16 cellular contexts compared by ENCODE assay signal in genomic region chr7:148738737-148739535, GRCh38. TPM values are rescaled to one million over a fixed set of nuclear protein-coding genes. Genes with fewer than 3 reads are reported as not detected.
DNase-seq lines count a peak whose midpoint lies in the region; ATAC-seq, FAIRE-seq and TF ChIP-seq lines count a peak whose summit lies in the region.
"Had no signal": no experiment of that assay in that cellular context is flagged by ENCODE, and none has a peak within 500 bp of the region (broad histone marks: within the 10 kb centered on the region; RNA-seq: fewer than 3 reads in every experiment).

No MANE protein-coding gene starts in this region.

- WGBS in right cardiac atrium, result 88% methylated on average over 14 of the region's 14 CpGs

- H3K36me3 Mint-ChIP-seq in chondrocyte (ENCODE audit: low read depth), result peaks cover 26% of the 10 kb centered on the region
- H3K36me3 Mint-ChIP-seq in nephron progenitor cell (ENCODE audit: low read depth), result peaks cover 88% of the 10 kb centered on the region

- H3K4me1 ChIP-seq in osteoblast (ENCODE audit: insufficient read depth, low read length) (peaks cover 4% of the 10 kb centered on the region), right cardiac atrium (ENCODE audit: control insufficient read depth, insufficient read depth, low read length) (no peaks in the 10 kb centered on the region)

- H3K9me3 Mint-ChIP-seq in chondrocyte (ENCODE audit: low read depth), result peaks cover 13% of the 10 kb centered on the region
- peaks cover 30% of the 10 kb centered on the region for H3K9me3 Mint-ChIP-seq in nephron progenitor cell

- FAIRE-seq in HTR-8/SVneo (lab: Jason Lieb, UNC), result no peak

- DNase-seq in ELR (ENCODE audit: low read depth) (peak; percentile 23), OCI-M1 (lab: John Stamatoyannopoulos, UW) (peak; percentile 10), chondrocyte (ENCODE audit: low spot score) (no peak), osteoblast (ENCODE audit: insufficient read length, low spot score, missing footprints) (no peak), left lobe of liver (ENCODE audit: low spot score) (no peak), right cardiac atrium (no peak), HTR-8/SVneo (ENCODE audit: insufficient read length, low spot score) (no peak), nephron progenitor cell (no peak)
- DNase-seq: activated CD4-positive, alpha-beta T cell treated with anti-CD3 and anti-CD28 coated beads for 4 hours; DMS53; heart left ventricle; NCI-H446 treated with DMSO at 0.1 percent for 48 hours; ovary; SIG-M5; stomach had no signal

- H4K20me1 ChIP-seq in osteoblast (ENCODE audit: insufficient read depth, low read length), result peaks cover 29% of the 10 kb centered on the region

- no peak overlapping the region for H3K4me2 ChIP-seq in osteoblast (ENCODE audit: insufficient read depth, low read length)

- H3K27me3 Mint-ChIP-seq in chondrocyte (ENCODE audit: low read depth) (no peaks in the 10 kb centered on the region), nephron progenitor cell (ENCODE audit: low read depth, poor library complexity) (no peaks in the 10 kb centered on the region)

- H3K27me3 ChIP-seq in osteoblast (ENCODE audit: insufficient read depth, low read length), result no peaks in the 10 kb centered on the region
- no peaks in the 10 kb centered on the region for H3K27me3 ChIP-seq in right cardiac atrium (ENCODE audit: control insufficient read depth, insufficient read depth)
- H3K27me3 ChIP-seq: heart left ventricle, ovary, stomach had no signal

- H3K27ac ChIP-seq in osteoblast (ENCODE audit: low read depth, low read length) (peak overlapping the region; percentile 46), right cardiac atrium (ENCODE audit: low read length) (no peak overlapping the region)
- H3K27ac ChIP-seq: coronary artery, heart left ventricle, ovary, stomach had no signal

- TF ChIP-seq CTCF in chondrocyte (IDR thresholded peaks at IDR 0.05), result no peak
- no peak for TF ChIP-seq CTCF in osteoblast (IDR thresholded peaks at IDR 0.05; ENCODE audit: extremely low read depth, low read depth, low read length)
- no peak for TF ChIP-seq CTCF in nephron progenitor cell (IDR thresholded peaks at IDR 0.05)

- H3K36me3 ChIP-seq in osteoblast (ENCODE audit: insufficient read depth, low read length), result peaks cover 37% of the 10 kb centered on the region
- H3K36me3 ChIP-seq: ovary had no signal

- H3K27ac Mint-ChIP-seq in chondrocyte (ENCODE audit: unreplicated experiment) (peak overlapping the region; percentile 71), nephron progenitor cell (no peak overlapping the region)

- H3K4me3 ChIP-seq in osteoblast (ENCODE audit: insufficient read depth, low read length), result no peak overlapping the region
- H3K4me3 ChIP-seq in right cardiac atrium (ENCODE audit: low read length), result no peak overlapping the region
- H3K4me3 ChIP-seq: coronary artery, heart left ventricle, ovary, stomach had no signal

- peaks cover 18% of the 10 kb centered on the region for H3K4me1 Mint-ChIP-seq in chondrocyte (ENCODE audit: low read depth)
- H3K4me1 Mint-ChIP-seq in nephron progenitor cell, result no peaks in the 10 kb centered on the region

- H3K4me3 Mint-ChIP-seq in chondrocyte (ENCODE audit: unreplicated experiment) (no peak overlapping the region), nephron progenitor cell (no peak overlapping the region)

- H2AFZ ChIP-seq in osteoblast (ENCODE audit: low read length), result no peak overlapping the region

- H3K9me3 ChIP-seq in osteoblast (ENCODE audit: low read depth, low read length) (no peaks in the 10 kb centered on the region), right cardiac atrium (ENCODE audit: control insufficient read depth, low read length) (no peaks in the 10 kb centered on the region)
- H3K9me3 ChIP-seq: stomach had no signal

- ATAC-seq in left lobe of liver, result no peak
- no peak for ATAC-seq in right cardiac atrium
- ATAC-seq: heart left ventricle had no signal

- intact Hi-C loops in right cardiac atrium (cut with DNase I), result no loop called here

- peaks cover 83% of the 10 kb centered on the region for H3K79me2 ChIP-seq in osteoblast (ENCODE audit: insufficient read depth, low read length)

RNA-seq across cellular contexts. Expression of gene CUL1, which starts 40.2 kb away (rescaled TPM):
- total RNA-seq in chondrocyte (34.7 to 41.1 TPM (median 39.7 TPM) in 3 replicates), osteoblast (39.8 and 43.0 TPM in 2 replicates), left lobe of liver (22.9 TPM), right cardiac atrium (10 to 100 TPM; 49.3 to 52.8 (median 52.5) TPM)
- polyA plus RNA-seq in right cardiac atrium, result 36.1 TPM

Comparison
In these comparisons a context has a peak if more than half of its experiments do, and no peak if none do; other contexts are left out.
1. DNase-seq: peak in ELR (single experiment) and OCI-M1 (single experiment); none in chondrocyte (single experiment), osteoblast (single experiment), left lobe of liver (single experiment), right cardiac atrium (0 of 3), HTR-8/SVneo (single experiment) and nephron progenitor cell (single experiment).